In genomic region chr10:132113766-132114365, GRCh38 we compare ENCODE assay signal across 19 cellular contexts. TPM values are rescaled to one million over a fixed set of nuclear protein-coding genes. Genes with fewer than 3 reads are reported as not detected.
DNase-seq lines count a peak whose midpoint lies in the region; ATAC-seq and TF ChIP-seq lines count a peak whose summit lies in the region.
"Had no signal": no experiment of that assay in that cellular context is flagged by ENCODE, and none has a peak within 500 bp of the region (broad histone marks: within the 10 kb centered on the region; RNA-seq: fewer than 3 reads in every experiment).

No MANE protein-coding gene starts in this region.

- intact Hi-C loops in Right ventricle myocardium inferior (cut with DNase I) = no loop called here
- intact Hi-C loops in cardiac septum (cut with DNase I) = no loop called here

- no peak overlapping the region for H2AFZ ChIP-seq in neuronal stem cell (ENCODE audit: low read length)

- no peaks in the 10 kb centered on the region for H3K9me3 ChIP-seq in right atrium auricular region
- no peaks in the 10 kb centered on the region for H3K9me3 ChIP-seq in neuronal stem cell (replicated peaks in 1 of 2; ENCODE audit: control insufficient read depth in 2 of 2, insufficient read depth in 1 of 2, low read depth in 1 of 2, low read length in 2 of 2)
- H3K9me3 ChIP-seq: thyroid gland had no signal

- peak overlapping the region; percentile 44 for H3K18ac ChIP-seq in neuronal stem cell (ENCODE audit: low read length)

- no peak for TF ChIP-seq CTCF in right atrium auricular region (IDR thresholded peaks at IDR 0.05)

- no peak overlapping the region for H3K9ac ChIP-seq in neuronal stem cell (ENCODE audit: low read depth, low read length, poor library complexity)

- no CpG with 5 or more reads among the region's 14 CpGs for WGBS in neuronal stem cell (ENCODE audit: extremely low coverage in 2 of 2, insufficient read length in 2 of 2, insufficient replicate concordance in 1 of 2), 2 donors

- no peaks in the 10 kb centered on the region for H3K27me3 ChIP-seq in right atrium auricular region
- H3K27me3 ChIP-seq in neuronal stem cell (ENCODE audit: control insufficient read depth in 3 of 3, insufficient read depth in 3 of 3, low read depth in 1 of 3, low read length in 3 of 3) = peaks cover 0 to 33% (median 3%) of the 10 kb centered on the region in 3 experiments
- H3K27me3 ChIP-seq: thyroid gland had no signal

- ATAC-seq in Right ventricle myocardium inferior (peak; percentile 55), HG03565 (IDR thresholded peaks at IDR 0.05; ENCODE audit: unreplicated experiment) (no peak), HG03342 (IDR thresholded peaks at IDR 0.05; ENCODE audit: unreplicated experiment) (no peak)

- H3K27ac ChIP-seq in right atrium auricular region = no peak overlapping the region
- no peak overlapping the region for H3K27ac ChIP-seq in neuronal stem cell (replicated peaks; ENCODE audit: low read length)
- H3K27ac ChIP-seq: epithelial cell of prostate, thyroid gland had no signal

- H2AK5ac ChIP-seq in neuronal stem cell (ENCODE audit: low read depth, low read length) = peak overlapping the region; percentile 54

- no peak overlapping the region for H4K91ac ChIP-seq in neuronal stem cell (ENCODE audit: low read depth, low read length, poor library complexity)

- peak overlapping the region; percentile 65 for H3K23ac ChIP-seq in neuronal stem cell (ENCODE audit: low read depth, low read length, poor library complexity)

- H3K36me3 ChIP-seq in right atrium auricular region = no peaks in the 10 kb centered on the region
- H3K36me3 ChIP-seq in neuronal stem cell (replicated peaks in 1 of 2; ENCODE audit: control insufficient read depth in 2 of 2, insufficient read depth in 2 of 2, low read length in 2 of 2) = no peaks in the 10 kb centered on the region
- H3K36me3 ChIP-seq: thyroid gland had no signal

- no peak for DNase-seq in Right ventricle myocardium inferior (ENCODE audit: missing footprints)
- DNase-seq in right atrium auricular region (ENCODE audit: low spot score) = no peak
- peak; percentile 58 for DNase-seq in cardiac septum (ENCODE audit: low spot score)
- DNase-seq in neuronal stem cell (ENCODE audit: low spot score) = no peak
- no peak for DNase-seq in activated naive CD4-positive, alpha-beta T cell (lab: John Stamatoyannopoulos, UW)
- DNase-seq in middle frontal gyrus (ENCODE audit: extremely low spot score, low spot score) = no peak
- DNase-seq: ACHN; activated CD4-positive, alpha-beta T cell treated with anti-CD3 and anti-CD28 coated beads for 1 hour; cortex of kidney; foreskin melanocyte; GF-D8; Karpas-422; NCI-H1105 treated with DMSO at 0.1 percent for 48 hours; NCI-H2171 treated with DMSO at 0.1 percent for 48 hours; thyroid gland had no signal

- no peak overlapping the region for H3K14ac ChIP-seq in neuronal stem cell (ENCODE audit: low read length)

- H3K4me2 ChIP-seq in neuronal stem cell (ENCODE audit: insufficient read depth, low read length, poor library complexity, severe bottlenecking) = no peak overlapping the region

- H2BK12ac ChIP-seq in neuronal stem cell (ENCODE audit: low read length) = no peak overlapping the region

- H2BK5ac ChIP-seq in neuronal stem cell (ENCODE audit: low read length) = no peak overlapping the region

- peak overlapping the region; percentile 5 for H3K4ac ChIP-seq in neuronal stem cell (ENCODE audit: low read length)

- H4K8ac ChIP-seq in neuronal stem cell (ENCODE audit: low read depth, low read length) = no peak overlapping the region

- no peak overlapping the region for H2BK120ac ChIP-seq in neuronal stem cell (ENCODE audit: low read depth, low read length)

- no peaks in the 10 kb centered on the region for H3K4me1 ChIP-seq in right atrium auricular region
- no peaks in the 10 kb centered on the region for H3K4me1 ChIP-seq in neuronal stem cell (ENCODE audit: control insufficient read depth in 2 of 2, insufficient read depth in 1 of 2, low read depth in 1 of 2, low read length in 2 of 2)
- H3K4me1 ChIP-seq: thyroid gland had no signal

- H2BK15ac ChIP-seq in neuronal stem cell (ENCODE audit: low read length) = no peak overlapping the region

- no peaks in the 10 kb centered on the region for H3K79me1 ChIP-seq in neuronal stem cell (ENCODE audit: low read depth, low read length)

- H3K4me3 ChIP-seq in right atrium auricular region (no peak overlapping the region), neuronal stem cell (ENCODE audit: low read length in 2 of 2) (no peak overlapping the region)
- H3K4me3 ChIP-seq: thyroid gland had no signal

RNA-seq across cellular contexts. Expression of gene JAKMIP3, which starts 48.1 kb away (rescaled TPM):
- total RNA-seq in Right ventricle myocardium inferior (1.6 TPM), right atrium auricular region (under 1 TPM; 0.20 to 0.44 TPM), cardiac septum (1.5 TPM)
- 0.20 TPM for polyA plus RNA-seq in neuronal stem cell (2013, experiment 1 of 2)
- 0.22 TPM for polyA plus RNA-seq in neuronal stem cell (2013, experiment 2 of 2)
- polyA plus RNA-seq: CD14-positive monocyte had no signal
